In the genomic region with DNA sequence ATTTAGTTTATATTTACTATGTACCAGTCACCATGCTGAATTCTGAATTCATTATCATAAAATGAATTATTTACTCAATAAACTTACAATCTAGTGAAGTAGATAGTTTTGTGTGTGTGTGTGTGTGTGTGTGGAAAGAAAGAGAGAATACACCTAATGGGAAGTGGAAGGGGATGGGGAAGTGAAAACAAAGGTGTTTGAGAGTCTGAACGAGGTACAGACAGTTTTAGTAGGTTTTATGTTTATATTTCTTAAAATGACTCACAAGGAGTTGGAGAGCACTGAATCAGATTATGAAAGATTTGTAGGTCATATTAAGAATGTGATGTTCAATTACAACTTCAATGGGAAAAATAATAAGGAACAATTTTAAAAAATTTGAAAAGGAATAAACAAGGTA, we compare ENCODE assay signal across 30 cellular contexts.
"Had no signal": no experiment of that assay in that cellular context is flagged by ENCODE, and none has a peak within 500 bp of the region (broad histone marks: within the 10 kb centered on the region; RNA-seq: fewer than 3 reads in every experiment).

No MANE protein-coding gene starts in this region.

- DNase-seq: activated B cell treated with CpG ODN at 0.5 μM for 24 hours; activated CD4-positive, alpha-beta memory T cell treated with anti-CD3 and anti-CD28 coated beads for 36 hours; activated CD4-positive, alpha-beta T cell treated with anti-CD3 and anti-CD28 coated beads for 4 hours; activated CD4-positive, alpha-beta T cell treated with anti-CD3 and anti-CD28 coated beads, Interleukin-2, amount 10 ng/mL, durations not matched to agents 24 days and 14 days; activated CD4-positive, alpha-beta T cell treated with anti-CD3 and anti-CD28 coated beads, Interleukin-2, amount 50 U/mL, for 1 hour; activated CD4-positive, alpha-beta T cell treated with anti-CD3 and anti-CD28 coated beads, Interleukin-2, amount 50 U/mL, for 4 hours; activated CD4-positive, CD25-positive, alpha-beta regulatory T cell treated with anti-CD3 and anti-CD28 coated beads, Interleukin-2, amount 50 U/mL, for 72 hours; activated CD8-positive, alpha-beta memory T cell treated with anti-CD3 and anti-CD28 coated beads, Interleukin-2, amount 50 U/mL, for 4 hours; activated CD8-positive, alpha-beta T cell treated with anti-CD3 and anti-CD28 coated beads for 36 hours; activated effector memory CD4-positive, alpha-beta T cell treated with anti-CD3 and anti-CD28 coated beads, Interleukin-2, amount 50 U/mL, for 16 hours; activated gamma-delta T cell treated with Interleukin-2 at 50 U/mL for 16 hours; activated naive CD4-positive, alpha-beta T cell; activated naive CD4-positive, alpha-beta T cell treated with anti-CD3 and anti-CD28 coated beads for 36 hours; activated naive CD4-positive, alpha-beta T cell treated with anti-CD3 and anti-CD28 coated beads, Interleukin-2, amount 50 U/mL, for 16 hours; activated naive CD8-positive, alpha-beta T cell treated with anti-CD3 and anti-CD28 coated beads for 36 hours; activated T-cell treated with anti-CD3 and anti-CD28 coated beads for 4 hours; activated T-cell treated with anti-CD3 and anti-CD28 coated beads, Interleukin-2, amount 50 U/mL, for 1 hour; activated T-cell treated with anti-CD3 and anti-CD28 coated beads, Interleukin-2, amount 50 U/mL, for 4 hours; activated T-cell treated with anti-CD3 and anti-CD28 coated beads, Interleukin-2, amount 50 U/mL, for 72 hours; adrenal gland; amniotic stem cell; aorta; body of pancreas; brain microvascular endothelial cell; central memory CD4-positive, alpha-beta T cell; T-helper 9 cell had no signal

- H3K9me3 ChIP-seq: adrenal gland, body of pancreas, breast epithelium had no signal

- H3K27me3 ChIP-seq: adrenal gland, body of pancreas, brain microvascular endothelial cell, breast epithelium had no signal

- H3K36me3 ChIP-seq: adrenal gland, brain microvascular endothelial cell, breast epithelium had no signal

- ATAC-seq: activated CD8-positive, alpha-beta T cell treated with anti-CD3 and anti-CD28 coated beads for 36 hours; activated naive CD4-positive, alpha-beta T cell treated with anti-CD3 and anti-CD28 coated beads, Interleukin-2, amount 50 U/mL, for 72 hours; activated T-cell treated with anti-CD3 and anti-CD28 coated beads, Interleukin-2, amount 50 U/mL, for 4 hours; activated T-cell treated with anti-CD3 and anti-CD28 coated beads, Interleukin-2, amount 50 U/mL, for 72 hours; activated T-helper 17 cell treated with anti-CD3 and anti-CD28 coated beads, Interleukin-2, amount 50 U/mL, for 72 hours; body of pancreas had no signal

- H3K27ac ChIP-seq: adrenal gland, body of pancreas, brain microvascular endothelial cell, breast epithelium, VCaP had no signal

- H3K4me3 ChIP-seq: adrenal gland, body of pancreas, breast epithelium had no signal

- H3K4me1 ChIP-seq: adrenal gland, body of pancreas, breast epithelium had no signal
